ENCODE assay signal across 22 cellular contexts in genomic region chr7:31098606-31099360, GRCh38. TPM values are rescaled to one million over a fixed set of nuclear protein-coding genes. Genes with fewer than 3 reads are reported as not detected.
"Had no signal": no experiment of that assay in that cellular context is flagged by ENCODE, and none has a peak within 500 bp of the region (broad histone marks: within the 10 kb centered on the region; RNA-seq: fewer than 3 reads in every experiment).

No MANE protein-coding gene starts in this region.

- DNase-seq: activated CD4-positive, alpha-beta memory T cell treated with anti-CD3 and anti-CD28 coated beads for 36 hours; activated CD4-positive, alpha-beta T cell treated with anti-CD3 and anti-CD28 coated beads for 36 hours; activated naive CD4-positive, alpha-beta T cell treated with anti-CD3 and anti-CD28 coated beads, Interleukin-2, amount 50 U/mL, for 16 hours; activated T-cell treated with anti-CD3 and anti-CD28 coated beads, Interleukin-2, amount 50 U/mL, for 4 hours; brain microvascular endothelial cell; central memory CD4-positive, alpha-beta T cell; left ventricle myocardium superior; naive B cell; stimulated activated CD4-positive, alpha-beta T cell treated with anti-CD3 and anti-CD28 coated beads, Interleukin-4, amount 100 ng/mL, for 4 hours; stimulated activated naive B cell treated with anti-CD40 and anti-IgM and Interleukin-4, amounts not matched to agents 10 μg/mL and 1 μg/mL and 100 μg/mL, for 72 hours; transverse colon; WERI-Rb-1 had no signal

- H3K4me3 ChIP-seq: heart left ventricle, pancreas, SK-N-MC, spleen, transverse colon had no signal

- ATAC-seq: activated CD4-positive, alpha-beta T cell treated with anti-CD3 and anti-CD28 coated beads for 36 hours; activated T-cell treated with anti-CD3 and anti-CD28 coated beads, Interleukin-2, amount 50 U/mL, for 4 hours; heart left ventricle; left ventricle myocardium superior; pancreas; stimulated activated naive B cell treated with anti-CD40 and anti-IgM and Interleukin-4, amounts not matched to agents 10 μg/mL and 1 μg/mL and 100 μg/mL, for 72 hours had no signal

- H3K36me3 ChIP-seq: brain microvascular endothelial cell, heart left ventricle, pancreas, spleen, transverse colon, WERI-Rb-1 had no signal

- H3K9me3 ChIP-seq: heart left ventricle, pancreas, spleen, transverse colon had no signal

- FAIRE-seq: colon, endometrium, frontal cortex, pancreas had no signal

- H3K27ac ChIP-seq: brain microvascular endothelial cell, heart left ventricle, pancreas, SK-N-MC, spleen, transverse colon, WERI-Rb-1 had no signal

- H3K4me1 ChIP-seq: heart left ventricle, pancreas, spleen, transverse colon had no signal

- H3K27me3 ChIP-seq: brain microvascular endothelial cell, pancreas, transverse colon had no signal

RNA-seq across cellular contexts. Expression of gene ADCYAP1R1, which starts 46.7 kb away (rescaled TPM):
- total RNA-seq: activated CD4-positive, alpha-beta memory T cell treated with anti-CD3 and anti-CD28 coated beads for 36 hours; activated CD4-positive, alpha-beta T cell treated with anti-CD3 and anti-CD28 coated beads for 36 hours; activated T-cell treated with anti-CD3 and anti-CD28 coated beads, Interleukin-2, amount 50 U/mL, for 4 hours; kidney epithelial cell; T-helper 2 cell treated with Interferon-gamma antibody and Interleukin-4, amounts not matched to agents 100 ng/mL and 5 ng/mL, for 36 hours had no signal
- polyA plus RNA-seq: aorta had no signal
